Comparison of ENCODE assay signal across 1 cellular context in genomic region chr6:29752451-29753308, GRCh38.
TF ChIP-seq lines count a peak whose summit lies in the region.

No MANE protein-coding gene starts in this region.

TF ChIP-seq in HepG2, 621 proteins besides CTCF, POLR2A, EP300 and RAD21 (continued from another document and continues in another):
- TF ChIP-seq, protein P1, sequence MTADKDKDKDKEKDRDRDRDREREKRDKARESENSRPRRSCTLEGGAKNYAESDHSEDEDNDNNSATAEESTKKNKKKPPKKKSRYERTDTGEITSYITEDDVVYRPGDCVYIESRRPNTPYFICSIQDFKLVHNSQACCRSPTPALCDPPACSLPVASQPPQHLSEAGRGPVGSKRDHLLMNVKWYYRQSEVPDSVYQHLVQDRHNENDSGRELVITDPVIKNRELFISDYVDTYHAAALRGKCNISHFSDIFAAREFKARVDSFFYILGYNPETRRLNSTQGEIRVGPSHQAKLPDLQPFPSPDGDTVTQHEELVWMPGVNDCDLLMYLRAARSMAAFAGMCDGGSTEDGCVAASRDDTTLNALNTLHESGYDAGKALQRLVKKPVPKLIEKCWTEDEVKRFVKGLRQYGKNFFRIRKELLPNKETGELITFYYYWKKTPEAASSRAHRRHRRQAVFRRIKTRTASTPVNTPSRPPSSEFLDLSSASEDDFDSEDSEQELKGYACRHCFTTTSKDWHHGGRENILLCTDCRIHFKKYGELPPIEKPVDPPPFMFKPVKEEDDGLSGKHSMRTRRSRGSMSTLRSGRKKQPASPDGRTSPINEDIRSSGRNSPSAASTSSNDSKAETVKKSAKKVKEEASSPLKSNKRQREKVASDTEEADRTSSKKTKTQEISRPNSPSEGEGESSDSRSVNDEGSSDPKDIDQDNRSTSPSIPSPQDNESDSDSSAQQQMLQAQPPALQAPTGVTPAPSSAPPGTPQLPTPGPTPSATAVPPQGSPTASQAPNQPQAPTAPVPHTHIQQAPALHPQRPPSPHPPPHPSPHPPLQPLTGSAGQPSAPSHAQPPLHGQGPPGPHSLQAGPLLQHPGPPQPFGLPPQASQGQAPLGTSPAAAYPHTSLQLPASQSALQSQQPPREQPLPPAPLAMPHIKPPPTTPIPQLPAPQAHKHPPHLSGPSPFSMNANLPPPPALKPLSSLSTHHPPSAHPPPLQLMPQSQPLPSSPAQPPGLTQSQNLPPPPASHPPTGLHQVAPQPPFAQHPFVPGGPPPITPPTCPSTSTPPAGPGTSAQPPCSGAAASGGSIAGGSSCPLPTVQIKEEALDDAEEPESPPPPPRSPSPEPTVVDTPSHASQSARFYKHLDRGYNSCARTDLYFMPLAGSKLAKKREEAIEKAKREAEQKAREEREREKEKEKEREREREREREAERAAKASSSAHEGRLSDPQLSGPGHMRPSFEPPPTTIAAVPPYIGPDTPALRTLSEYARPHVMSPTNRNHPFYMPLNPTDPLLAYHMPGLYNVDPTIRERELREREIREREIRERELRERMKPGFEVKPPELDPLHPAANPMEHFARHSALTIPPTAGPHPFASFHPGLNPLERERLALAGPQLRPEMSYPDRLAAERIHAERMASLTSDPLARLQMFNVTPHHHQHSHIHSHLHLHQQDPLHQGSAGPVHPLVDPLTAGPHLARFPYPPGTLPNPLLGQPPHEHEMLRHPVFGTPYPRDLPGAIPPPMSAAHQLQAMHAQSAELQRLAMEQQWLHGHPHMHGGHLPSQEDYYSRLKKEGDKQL (CRISPR knock-in tag; IDR thresholded peaks at IDR 0.05; ENCODE audit: low read depth), result no peak
- no peak for TF ChIP-seq PBX3 (CRISPR knock-in tag; IDR thresholded peaks at IDR 0.05; ENCODE audit: borderline replicate concordance)
- TF ChIP-seq, protein P2, sequence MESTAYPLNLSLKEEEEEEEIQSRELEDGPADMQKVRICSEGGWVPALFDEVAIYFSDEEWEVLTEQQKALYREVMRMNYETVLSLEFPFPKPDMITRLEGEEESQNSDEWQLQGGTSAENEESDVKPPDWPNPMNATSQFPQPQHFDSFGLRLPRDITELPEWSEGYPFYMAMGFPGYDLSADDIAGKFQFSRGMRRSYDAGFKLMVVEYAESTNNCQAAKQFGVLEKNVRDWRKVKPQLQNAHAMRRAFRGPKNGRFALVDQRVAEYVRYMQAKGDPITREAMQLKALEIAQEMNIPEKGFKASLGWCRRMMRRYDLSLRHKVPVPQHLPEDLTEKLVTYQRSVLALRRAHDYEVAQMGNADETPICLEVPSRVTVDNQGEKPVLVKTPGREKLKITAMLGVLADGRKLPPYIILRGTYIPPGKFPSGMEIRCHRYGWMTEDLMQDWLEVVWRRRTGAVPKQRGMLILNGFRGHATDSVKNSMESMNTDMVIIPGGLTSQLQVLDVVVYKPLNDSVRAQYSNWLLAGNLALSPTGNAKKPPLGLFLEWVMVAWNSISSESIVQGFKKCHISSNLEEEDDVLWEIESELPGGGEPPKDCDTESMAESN (CRISPR knock-in tag; conservative IDR thresholded peaks at IDR 0.05), result no peak
- no peak for TF ChIP-seq KLF6 (CRISPR knock-in tag; IDR thresholded peaks at IDR 0.05)
- TF ChIP-seq, protein P3, sequence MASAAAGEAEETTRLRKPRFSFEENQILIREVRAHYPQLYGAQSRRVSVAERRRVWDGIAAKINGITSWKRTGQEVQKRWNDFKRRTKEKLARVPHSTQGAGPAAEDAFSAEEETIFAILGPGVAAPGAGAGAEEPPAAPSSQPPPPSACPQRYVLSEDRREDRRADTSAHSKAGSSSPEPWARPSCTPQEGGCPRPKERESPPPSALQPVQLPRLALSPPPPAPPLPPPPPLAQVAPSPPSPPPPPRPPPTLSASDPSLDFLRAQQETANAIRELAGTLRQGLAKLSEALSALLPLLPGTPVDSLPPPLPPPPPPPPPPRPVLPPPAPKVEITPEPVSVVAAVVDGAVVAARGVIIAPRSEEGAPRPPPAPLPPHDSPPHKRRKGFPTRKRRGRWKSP (CRISPR knock-in tag; IDR thresholded peaks at IDR 0.05), result 0 out of 2 replicates have a peak, but pooled peaks have one; percentile 67
- no peak for TF ChIP-seq ZNF790 (CRISPR knock-in tag; IDR thresholded peaks at IDR 0.05; ENCODE audit: borderline replicate concordance)
- 0 out of 2 replicates have a peak, but pooled peaks have one; percentile 19 for TF ChIP-seq KAT7 (CRISPR knock-in tag; IDR thresholded peaks at IDR 0.05; ENCODE audit: borderline replicate concordance)
- no peak; the same call in 1 of the 2 replicates for TF ChIP-seq ZNF552 (CRISPR knock-in tag; IDR thresholded peaks at IDR 0.05; ENCODE audit: borderline replicate concordance)
- TF ChIP-seq NR2F6 (IDR thresholded peaks at IDR 0.05), result no peak
- peak; percentile 43; the same call in 1 of the 2 replicates for TF ChIP-seq NR2F6 (CRISPR knock-in tag; IDR thresholded peaks at IDR 0.05)
- 0 out of 2 replicates have a peak, but pooled peaks have one; percentile 67 for TF ChIP-seq HOXD1 (CRISPR knock-in tag; IDR thresholded peaks at IDR 0.05)
- peak; percentile 28; the same call in 1 of the 2 replicates for TF ChIP-seq TGIF2 (CRISPR knock-in tag; IDR thresholded peaks at IDR 0.05)
- TF ChIP-seq ZNF296 (CRISPR knock-in tag; conservative IDR thresholded peaks at IDR 0.05), result no peak
- peak; percentile 33; the same call in 1 of the 2 replicates for TF ChIP-seq GATAD2A (CRISPR knock-in tag; IDR thresholded peaks at IDR 0.05)
- TF ChIP-seq IRF2 (CRISPR knock-in tag; IDR thresholded peaks at IDR 0.05), result peak; percentile 87
- TF ChIP-seq NFAT5 (CRISPR knock-in tag; IDR thresholded peaks at IDR 0.05), result 0 out of 2 replicates have a peak, but pooled peaks have one; percentile 23
- no peak for TF ChIP-seq EZH2 (conservative IDR thresholded peaks at IDR 0.05; ENCODE audit: low read depth, low read length)
- TF ChIP-seq ZNF260 (CRISPR knock-in tag; IDR thresholded peaks at IDR 0.05; ENCODE audit: borderline replicate concordance, low read depth), result no peak
- TF ChIP-seq ARNT (IDR thresholded peaks at IDR 0.05), result no peak
- no peak for TF ChIP-seq GATAD1 (CRISPR knock-in tag; IDR thresholded peaks at IDR 0.05)
- TF ChIP-seq, protein P4, sequence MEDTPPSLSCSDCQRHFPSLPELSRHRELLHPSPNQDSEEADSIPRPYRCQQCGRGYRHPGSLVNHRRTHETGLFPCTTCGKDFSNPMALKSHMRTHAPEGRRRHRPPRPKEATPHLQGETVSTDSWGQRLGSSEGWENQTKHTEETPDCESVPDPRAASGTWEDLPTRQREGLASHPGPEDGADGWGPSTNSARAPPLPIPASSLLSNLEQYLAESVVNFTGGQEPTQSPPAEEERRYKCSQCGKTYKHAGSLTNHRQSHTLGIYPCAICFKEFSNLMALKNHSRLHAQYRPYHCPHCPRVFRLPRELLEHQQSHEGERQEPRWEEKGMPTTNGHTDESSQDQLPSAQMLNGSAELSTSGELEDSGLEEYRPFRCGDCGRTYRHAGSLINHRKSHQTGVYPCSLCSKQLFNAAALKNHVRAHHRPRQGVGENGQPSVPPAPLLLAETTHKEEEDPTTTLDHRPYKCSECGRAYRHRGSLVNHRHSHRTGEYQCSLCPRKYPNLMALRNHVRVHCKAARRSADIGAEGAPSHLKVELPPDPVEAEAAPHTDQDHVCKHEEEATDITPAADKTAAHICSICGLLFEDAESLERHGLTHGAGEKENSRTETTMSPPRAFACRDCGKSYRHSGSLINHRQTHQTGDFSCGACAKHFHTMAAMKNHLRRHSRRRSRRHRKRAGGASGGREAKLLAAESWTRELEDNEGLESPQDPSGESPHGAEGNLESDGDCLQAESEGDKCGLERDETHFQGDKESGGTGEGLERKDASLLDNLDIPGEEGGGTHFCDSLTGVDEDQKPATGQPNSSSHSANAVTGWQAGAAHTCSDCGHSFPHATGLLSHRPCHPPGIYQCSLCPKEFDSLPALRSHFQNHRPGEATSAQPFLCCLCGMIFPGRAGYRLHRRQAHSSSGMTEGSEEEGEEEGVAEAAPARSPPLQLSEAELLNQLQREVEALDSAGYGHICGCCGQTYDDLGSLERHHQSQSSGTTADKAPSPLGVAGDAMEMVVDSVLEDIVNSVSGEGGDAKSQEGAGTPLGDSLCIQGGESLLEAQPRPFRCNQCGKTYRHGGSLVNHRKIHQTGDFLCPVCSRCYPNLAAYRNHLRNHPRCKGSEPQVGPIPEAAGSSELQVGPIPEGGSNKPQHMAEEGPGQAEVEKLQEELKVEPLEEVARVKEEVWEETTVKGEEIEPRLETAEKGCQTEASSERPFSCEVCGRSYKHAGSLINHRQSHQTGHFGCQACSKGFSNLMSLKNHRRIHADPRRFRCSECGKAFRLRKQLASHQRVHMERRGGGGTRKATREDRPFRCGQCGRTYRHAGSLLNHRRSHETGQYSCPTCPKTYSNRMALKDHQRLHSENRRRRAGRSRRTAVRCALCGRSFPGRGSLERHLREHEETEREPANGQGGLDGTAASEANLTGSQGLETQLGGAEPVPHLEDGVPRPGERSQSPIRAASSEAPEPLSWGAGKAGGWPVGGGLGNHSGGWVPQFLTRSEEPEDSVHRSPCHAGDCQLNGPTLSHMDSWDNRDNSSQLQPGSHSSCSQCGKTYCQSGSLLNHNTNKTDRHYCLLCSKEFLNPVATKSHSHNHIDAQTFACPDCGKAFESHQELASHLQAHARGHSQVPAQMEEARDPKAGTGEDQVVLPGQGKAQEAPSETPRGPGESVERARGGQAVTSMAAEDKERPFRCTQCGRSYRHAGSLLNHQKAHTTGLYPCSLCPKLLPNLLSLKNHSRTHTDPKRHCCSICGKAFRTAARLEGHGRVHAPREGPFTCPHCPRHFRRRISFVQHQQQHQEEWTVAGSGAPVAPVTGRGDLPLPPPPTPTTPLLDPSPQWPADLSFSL (CRISPR knock-in tag; IDR thresholded peaks at IDR 0.05), result no peak
- TF ChIP-seq IKZF5 (CRISPR knock-in tag; IDR thresholded peaks at IDR 0.05), result peak; percentile 28; the same call in 1 of the 2 replicates
- no peak for TF ChIP-seq REST (IDR thresholded peaks at IDR 0.05; ENCODE audit: borderline replicate concordance in 1 of 2, low read depth in 1 of 2, low read length in 2 of 2)
